ENCODE assay signal across 1 cellular context in genomic region chr6:149209879-149210278, GRCh38.
TF ChIP-seq lines count a peak whose summit lies in the region.

No MANE protein-coding gene starts in this region.

TF ChIP-seq in IMR-90, 13 proteins besides CTCF, POLR2A, EP300 and RAD21:
- TF ChIP-seq MAZ (IDR thresholded peaks at IDR 0.05; ENCODE audit: borderline replicate concordance, low read depth, low read length) = no peak
- no peak for TF ChIP-seq BHLHE40 (IDR thresholded peaks at IDR 0.05; ENCODE audit: low read depth, low read length)
